8 cellular contexts compared by ENCODE assay signal in genomic region chr7:138982204-138982623, GRCh38. TPM values are rescaled to one million over a fixed set of nuclear protein-coding genes. Genes with fewer than 3 reads are reported as not detected.
DNase-seq lines count a peak whose midpoint lies in the region; ATAC-seq and TF ChIP-seq lines count a peak whose summit lies in the region.

No MANE protein-coding gene starts in this region.

- peak overlapping the region in 1 of 4 donors; percentile 74 for H3K27ac ChIP-seq in tibial nerve

- peaks cover 52% of the 10 kb centered on the region for H3K27me3 Mint-ChIP-seq in activated T-cell treated with anti-CD3 and anti-CD28 coated beads, Interleukin-2, amount 50 U/mL, for 72 hours (ENCODE audit: low read depth)
- peaks cover 53% of the 10 kb centered on the region for H3K27me3 Mint-ChIP-seq in activated naive CD8-positive, alpha-beta T cell treated with anti-CD3 and anti-CD28 coated beads, Interleukin-2, amount 10 ng/mL, durations not matched to agents 7 days and 5 days

- H3K4me1 Mint-ChIP-seq in activated T-cell treated with anti-CD3 and anti-CD28 coated beads, Interleukin-2, amount 50 U/mL, for 72 hours (ENCODE audit: low read depth), result peaks cover 22% of the 10 kb centered on the region
- H3K4me1 Mint-ChIP-seq in activated naive CD8-positive, alpha-beta T cell treated with anti-CD3 and anti-CD28 coated beads, Interleukin-2, amount 10 ng/mL, durations not matched to agents 7 days and 5 days, result peaks cover 16% of the 10 kb centered on the region

- no peak for TF ChIP-seq CTCF in kidney epithelial cell (IDR thresholded peaks at IDR 0.05; ENCODE audit: insufficient read depth, low read length, poor library complexity, severe bottlenecking)
- no peak for TF ChIP-seq CTCF in tibial nerve (IDR thresholded peaks at IDR 0.05)

- DNase-seq in activated T-cell treated with anti-CD3 and anti-CD28 coated beads, Interleukin-2, amount 50 U/mL, for 72 hours, result no peak
- no peak for DNase-seq in activated T-cell treated with anti-CD3 and anti-CD28 coated beads, Interleukin-2, amount 50 U/mL, for 48 hours
- no peak for DNase-seq in activated naive CD8-positive, alpha-beta T cell treated with anti-CD3 and anti-CD28 coated beads, Interleukin-2, amount 10 ng/mL, durations not matched to agents 7 days and 5 days
- DNase-seq in kidney epithelial cell (ENCODE audit: low read depth) (no peak), tibial nerve (ENCODE audit: low spot score in 2 of 2) (no peak), ureter (ENCODE audit: low spot score) (no peak), NCI-H2029 treated with DMSO at 0.1 percent for 48 hours (lab: John Stamatoyannopoulos, UW) (no peak)

- H3K4me3 Mint-ChIP-seq in activated T-cell treated with anti-CD3 and anti-CD28 coated beads, Interleukin-2, amount 50 U/mL, for 72 hours, result peak overlapping the region; percentile 64 to 73
- peak overlapping the region; percentile 52 for H3K4me3 Mint-ChIP-seq in activated naive CD8-positive, alpha-beta T cell treated with anti-CD3 and anti-CD28 coated beads, Interleukin-2, amount 10 ng/mL, durations not matched to agents 7 days and 5 days

- H3K36me3 Mint-ChIP-seq in activated T-cell treated with anti-CD3 and anti-CD28 coated beads, Interleukin-2, amount 50 U/mL, for 72 hours (ENCODE audit: insufficient read depth in 2 of 2), result no peaks in the 10 kb centered on the region
- no peaks in the 10 kb centered on the region for H3K36me3 Mint-ChIP-seq in activated naive CD8-positive, alpha-beta T cell treated with anti-CD3 and anti-CD28 coated beads, Interleukin-2, amount 10 ng/mL, durations not matched to agents 7 days and 5 days

- POLR2A ChIA-PET in activated naive CD8-positive, alpha-beta T cell treated with anti-CD3 and anti-CD28 coated beads, Interleukin-2, amount 10 ng/mL, durations not matched to agents 7 days and 5 days (lab: Charles Lee), result interaction anchor here (1.1 to 3.0 kb wide), 2 partner anchors 78 to 96 kb away, joined by 5 to 7 read pairs; no protein-coding TSS in a partner anchor

- no peaks in the 10 kb centered on the region for H3K27me3 ChIP-seq in kidney epithelial cell (ENCODE audit: control insufficient read depth, insufficient read depth, low read length)
- no peaks in the 10 kb centered on the region for H3K27me3 ChIP-seq in tibial nerve

- no peaks in the 10 kb centered on the region for H3K9me3 Mint-ChIP-seq in activated T-cell treated with anti-CD3 and anti-CD28 coated beads, Interleukin-2, amount 50 U/mL, for 72 hours
- H3K9me3 Mint-ChIP-seq in activated naive CD8-positive, alpha-beta T cell treated with anti-CD3 and anti-CD28 coated beads, Interleukin-2, amount 10 ng/mL, durations not matched to agents 7 days and 5 days, result no peaks in the 10 kb centered on the region

- H3K9me3 ChIP-seq in tibial nerve, result peaks cover 0 to 1% (median 0%) of the 10 kb centered on the region in 4 donors

- peaks cover 0 to 20% (median 5%) of the 10 kb centered on the region in 4 donors for H3K4me1 ChIP-seq in tibial nerve

- ATAC-seq in activated T-cell treated with anti-CD3 and anti-CD28 coated beads, Interleukin-2, amount 50 U/mL, for 72 hours (replicated peaks in 1 of 2), result no peak
- no peak for ATAC-seq in activated naive CD8-positive, alpha-beta T cell treated with anti-CD3 and anti-CD28 coated beads, Interleukin-2, amount 10 ng/mL, durations not matched to agents 7 days and 5 days (ENCODE audit: low read depth)
- ATAC-seq in HG03460 (IDR thresholded peaks at IDR 0.05; ENCODE audit: unreplicated experiment), result no peak

- TF ChIP-seq EP300 in tibial nerve (IDR thresholded peaks at IDR 0.05), result no peak

- 41 to 50% methylated on average over 14 of the region's 14 CpGs for WGBS in tibial nerve, 2 donors

- peak overlapping the region; percentile 67 for H3K4me3 ChIP-seq in kidney epithelial cell (ENCODE audit: low read depth, low read length)
- peak overlapping the region; percentile 36 to 78 (median 56) for H3K4me3 ChIP-seq in tibial nerve

- H3K36me3 ChIP-seq in kidney epithelial cell (ENCODE audit: control insufficient read depth, insufficient read depth, low read length) (no peaks in the 10 kb centered on the region), tibial nerve (no peaks in the 10 kb centered on the region)

- no peak overlapping the region for H3K27ac Mint-ChIP-seq in activated T-cell treated with anti-CD3 and anti-CD28 coated beads, Interleukin-2, amount 50 U/mL, for 72 hours
- no peak overlapping the region for H3K27ac Mint-ChIP-seq in activated naive CD8-positive, alpha-beta T cell treated with anti-CD3 and anti-CD28 coated beads, Interleukin-2, amount 10 ng/mL, durations not matched to agents 7 days and 5 days

- TF ChIP-seq POLR2A in tibial nerve (IDR thresholded peaks at IDR 0.05), result no peak

RNA-seq across cellular contexts. Expression of gene KIAA1549, which starts 1.0 kb away (rescaled TPM):
- total RNA-seq in activated T-cell treated with anti-CD3 and anti-CD28 coated beads, Interleukin-2, amount 50 U/mL, for 72 hours, result 1 to 10 TPM in 1 of 2 donors, under 1 TPM in 1; 0.93 to 1.7 TPM
- 1 to 10 TPM; 1.1 TPM for total RNA-seq in activated naive CD8-positive, alpha-beta T cell treated with anti-CD3 and anti-CD28 coated beads, Interleukin-2, amount 10 ng/mL, durations not matched to agents 7 days and 5 days
- total RNA-seq in kidney epithelial cell (5.8 and 7.6 TPM in 2 replicates), tibial nerve (1 to 10 TPM; 1.6 to 2.4 (median 1.7) TPM), ureter (6.3 TPM)

RNA-seq across cellular contexts. Expression of gene ZC3HAV1L, which starts 53.6 kb away (rescaled TPM):
- total RNA-seq in activated T-cell treated with anti-CD3 and anti-CD28 coated beads, Interleukin-2, amount 50 U/mL, for 72 hours, result 1 to 10 TPM; 6.3 to 9.8 TPM
- total RNA-seq in activated naive CD8-positive, alpha-beta T cell treated with anti-CD3 and anti-CD28 coated beads, Interleukin-2, amount 10 ng/mL, durations not matched to agents 7 days and 5 days, result 10 to 100 TPM; 15.6 to 17.4 TPM
- total RNA-seq in kidney epithelial cell, result 14.4 and 21.6 TPM in 2 replicates
- total RNA-seq in tibial nerve, result 10 to 100 TPM; 36.9 to 68.8 (median 53.1) TPM
- total RNA-seq in ureter, result 16.2 TPM
